Comparison of ENCODE assay signal across 8 cellular contexts in the genomic region with DNA sequence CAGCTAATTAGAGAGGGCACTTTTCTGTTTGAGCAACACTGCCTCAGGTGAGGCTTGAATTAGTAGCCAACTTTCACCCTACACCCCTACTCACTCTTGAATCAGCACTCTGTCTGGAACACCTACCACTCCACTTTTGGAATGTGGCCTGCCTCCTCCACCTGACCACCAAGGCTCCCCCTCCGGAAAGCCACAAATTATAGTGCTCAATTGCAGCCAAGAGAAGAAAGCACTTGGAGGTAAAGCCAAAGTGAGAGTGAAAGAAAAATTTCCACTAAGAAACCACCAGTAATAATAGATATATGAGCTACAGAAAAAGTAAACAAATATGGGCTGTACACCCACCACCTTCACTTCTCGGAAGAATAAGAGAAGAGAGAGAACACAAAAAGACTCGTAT. TPM values are rescaled to one million over a fixed set of nuclear protein-coding genes. Genes with fewer than 3 reads are reported as not detected.
DNase-seq lines count a peak whose midpoint lies in the region; ATAC-seq and TF ChIP-seq lines count a peak whose summit lies in the region.

No MANE protein-coding gene starts in this region.

- H3K27me3 ChIP-seq in upper lobe of right lung = no peaks in the 10 kb centered on the region

- peak overlapping the region; percentile 15 for H3K27ac ChIP-seq in upper lobe of right lung
- no peak overlapping the region for H3K27ac ChIP-seq in substantia nigra (ENCODE audit: low read depth, low read length, poor library complexity, severe bottlenecking)

- H3K4me3 ChIP-seq in upper lobe of right lung = peak overlapping the region; percentile 15

- H3K9me3 ChIP-seq in upper lobe of right lung = no peaks in the 10 kb centered on the region

- peak; percentile 62 for ATAC-seq in HG03108 (IDR thresholded peaks at IDR 0.05; ENCODE audit: unreplicated experiment)
- peak; percentile 94 for ATAC-seq in upper lobe of right lung

- H3K36me3 ChIP-seq in upper lobe of right lung = no peaks in the 10 kb centered on the region

- intact Hi-C loops in upper lobe of right lung (cut with DNase I) = no loop called here

- H3K4me1 ChIP-seq in upper lobe of right lung = peaks cover 28% of the 10 kb centered on the region

- peak; percentile 11 for DNase-seq in stimulated activated CD4-positive, alpha-beta T cell treated with anti-CD3 and anti-CD28 coated beads, Interleukin-4, amount 100 ng/mL, for 24 hours
- no peak for DNase-seq in stimulated activated CD4-positive, alpha-beta T cell treated with anti-CD3 and anti-CD28 coated beads, Interleukin-4, amount 100 ng/mL, for 1 hour
- DNase-seq in astrocyte of the hippocampus (ENCODE audit: low read depth, low spot score) (peak; percentile 78), upper lobe of right lung (peak; percentile 66), substantia nigra (lab: John Stamatoyannopoulos, UW) (no peak), inferior parietal cortex (ENCODE audit: extremely low spot score) (no peak), NCI-H524 treated with DMSO at 0.1 percent for 48 hours (lab: John Stamatoyannopoulos, UW) (no peak)

- no peak for TF ChIP-seq CTCF in upper lobe of right lung (IDR thresholded peaks at IDR 0.05)

RNA-seq across cellular contexts. Expression of gene PPP3CA, which starts 41.1 kb away (rescaled TPM):
- 48.0 TPM for total RNA-seq in upper lobe of right lung

Comparison
In these comparisons a context has a peak if more than half of its experiments do, and no peak if none do; other contexts are left out.
1. DNase-seq: peak in stimulated activated CD4-positive, alpha-beta T cell treated with anti-CD3 and anti-CD28 coated beads, Interleukin-4, amount 100 ng/mL, for 24 hours (single experiment), astrocyte of the hippocampus (single experiment) and upper lobe of right lung (single experiment); none in stimulated activated CD4-positive, alpha-beta T cell treated with anti-CD3 and anti-CD28 coated beads, Interleukin-4, amount 100 ng/mL, for 1 hour (single experiment), substantia nigra (0 of 49), inferior parietal cortex (single experiment) and NCI-H524 treated with DMSO at 0.1 percent for 48 hours (single experiment).